1 cellular context compared by ENCODE assay signal in the genomic region with DNA sequence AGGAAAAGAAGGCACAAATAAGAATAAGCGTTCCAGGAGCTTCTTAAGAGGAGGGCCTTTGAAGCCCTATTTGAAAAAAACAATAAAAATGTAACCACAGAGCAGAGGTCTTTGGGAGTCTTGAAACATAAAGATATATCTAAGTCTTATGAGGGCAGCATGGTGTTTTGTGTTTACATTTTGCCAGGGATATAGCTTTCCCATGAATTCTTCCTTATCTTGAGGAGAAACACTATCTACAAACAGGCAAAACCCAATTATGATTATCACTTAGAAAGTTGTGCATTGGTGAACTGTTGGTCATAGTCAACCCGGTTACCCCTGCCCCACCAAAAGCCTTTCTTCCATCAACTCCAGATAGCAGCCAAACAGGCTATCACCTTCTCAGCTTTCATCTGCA.
TF ChIP-seq lines count a peak whose summit lies in the region.

No MANE protein-coding gene starts in this region.

TF ChIP-seq in H1, 55 proteins besides CTCF, POLR2A, EP300 and RAD21 (continued from another document):
- TF ChIP-seq, protein P1, sequence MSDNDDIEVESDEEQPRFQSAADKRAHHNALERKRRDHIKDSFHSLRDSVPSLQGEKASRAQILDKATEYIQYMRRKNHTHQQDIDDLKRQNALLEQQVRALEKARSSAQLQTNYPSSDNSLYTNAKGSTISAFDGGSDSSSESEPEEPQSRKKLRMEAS (IDR thresholded peaks at IDR 0.05): no peak
- TF ChIP-seq CBX8 (IDR thresholded peaks at IDR 0.05; ENCODE audit: borderline replicate concordance, low read depth, low read length) (no peak), GABPA (IDR thresholded peaks at IDR 0.05; ENCODE audit: borderline replicate concordance, insufficient read depth, low read length) (no peak), KDM1A (IDR thresholded peaks at IDR 0.05; ENCODE audit: borderline replicate concordance, low read length) (no peak), PHF8 (conservative IDR thresholded peaks at IDR 0.05; ENCODE audit: low read depth, low read length) (no peak), FOSL1 (IDR thresholded peaks at IDR 0.05; ENCODE audit: insufficient read depth, low read depth, low read length) (no peak)
- TF ChIP-seq, protein P2, sequence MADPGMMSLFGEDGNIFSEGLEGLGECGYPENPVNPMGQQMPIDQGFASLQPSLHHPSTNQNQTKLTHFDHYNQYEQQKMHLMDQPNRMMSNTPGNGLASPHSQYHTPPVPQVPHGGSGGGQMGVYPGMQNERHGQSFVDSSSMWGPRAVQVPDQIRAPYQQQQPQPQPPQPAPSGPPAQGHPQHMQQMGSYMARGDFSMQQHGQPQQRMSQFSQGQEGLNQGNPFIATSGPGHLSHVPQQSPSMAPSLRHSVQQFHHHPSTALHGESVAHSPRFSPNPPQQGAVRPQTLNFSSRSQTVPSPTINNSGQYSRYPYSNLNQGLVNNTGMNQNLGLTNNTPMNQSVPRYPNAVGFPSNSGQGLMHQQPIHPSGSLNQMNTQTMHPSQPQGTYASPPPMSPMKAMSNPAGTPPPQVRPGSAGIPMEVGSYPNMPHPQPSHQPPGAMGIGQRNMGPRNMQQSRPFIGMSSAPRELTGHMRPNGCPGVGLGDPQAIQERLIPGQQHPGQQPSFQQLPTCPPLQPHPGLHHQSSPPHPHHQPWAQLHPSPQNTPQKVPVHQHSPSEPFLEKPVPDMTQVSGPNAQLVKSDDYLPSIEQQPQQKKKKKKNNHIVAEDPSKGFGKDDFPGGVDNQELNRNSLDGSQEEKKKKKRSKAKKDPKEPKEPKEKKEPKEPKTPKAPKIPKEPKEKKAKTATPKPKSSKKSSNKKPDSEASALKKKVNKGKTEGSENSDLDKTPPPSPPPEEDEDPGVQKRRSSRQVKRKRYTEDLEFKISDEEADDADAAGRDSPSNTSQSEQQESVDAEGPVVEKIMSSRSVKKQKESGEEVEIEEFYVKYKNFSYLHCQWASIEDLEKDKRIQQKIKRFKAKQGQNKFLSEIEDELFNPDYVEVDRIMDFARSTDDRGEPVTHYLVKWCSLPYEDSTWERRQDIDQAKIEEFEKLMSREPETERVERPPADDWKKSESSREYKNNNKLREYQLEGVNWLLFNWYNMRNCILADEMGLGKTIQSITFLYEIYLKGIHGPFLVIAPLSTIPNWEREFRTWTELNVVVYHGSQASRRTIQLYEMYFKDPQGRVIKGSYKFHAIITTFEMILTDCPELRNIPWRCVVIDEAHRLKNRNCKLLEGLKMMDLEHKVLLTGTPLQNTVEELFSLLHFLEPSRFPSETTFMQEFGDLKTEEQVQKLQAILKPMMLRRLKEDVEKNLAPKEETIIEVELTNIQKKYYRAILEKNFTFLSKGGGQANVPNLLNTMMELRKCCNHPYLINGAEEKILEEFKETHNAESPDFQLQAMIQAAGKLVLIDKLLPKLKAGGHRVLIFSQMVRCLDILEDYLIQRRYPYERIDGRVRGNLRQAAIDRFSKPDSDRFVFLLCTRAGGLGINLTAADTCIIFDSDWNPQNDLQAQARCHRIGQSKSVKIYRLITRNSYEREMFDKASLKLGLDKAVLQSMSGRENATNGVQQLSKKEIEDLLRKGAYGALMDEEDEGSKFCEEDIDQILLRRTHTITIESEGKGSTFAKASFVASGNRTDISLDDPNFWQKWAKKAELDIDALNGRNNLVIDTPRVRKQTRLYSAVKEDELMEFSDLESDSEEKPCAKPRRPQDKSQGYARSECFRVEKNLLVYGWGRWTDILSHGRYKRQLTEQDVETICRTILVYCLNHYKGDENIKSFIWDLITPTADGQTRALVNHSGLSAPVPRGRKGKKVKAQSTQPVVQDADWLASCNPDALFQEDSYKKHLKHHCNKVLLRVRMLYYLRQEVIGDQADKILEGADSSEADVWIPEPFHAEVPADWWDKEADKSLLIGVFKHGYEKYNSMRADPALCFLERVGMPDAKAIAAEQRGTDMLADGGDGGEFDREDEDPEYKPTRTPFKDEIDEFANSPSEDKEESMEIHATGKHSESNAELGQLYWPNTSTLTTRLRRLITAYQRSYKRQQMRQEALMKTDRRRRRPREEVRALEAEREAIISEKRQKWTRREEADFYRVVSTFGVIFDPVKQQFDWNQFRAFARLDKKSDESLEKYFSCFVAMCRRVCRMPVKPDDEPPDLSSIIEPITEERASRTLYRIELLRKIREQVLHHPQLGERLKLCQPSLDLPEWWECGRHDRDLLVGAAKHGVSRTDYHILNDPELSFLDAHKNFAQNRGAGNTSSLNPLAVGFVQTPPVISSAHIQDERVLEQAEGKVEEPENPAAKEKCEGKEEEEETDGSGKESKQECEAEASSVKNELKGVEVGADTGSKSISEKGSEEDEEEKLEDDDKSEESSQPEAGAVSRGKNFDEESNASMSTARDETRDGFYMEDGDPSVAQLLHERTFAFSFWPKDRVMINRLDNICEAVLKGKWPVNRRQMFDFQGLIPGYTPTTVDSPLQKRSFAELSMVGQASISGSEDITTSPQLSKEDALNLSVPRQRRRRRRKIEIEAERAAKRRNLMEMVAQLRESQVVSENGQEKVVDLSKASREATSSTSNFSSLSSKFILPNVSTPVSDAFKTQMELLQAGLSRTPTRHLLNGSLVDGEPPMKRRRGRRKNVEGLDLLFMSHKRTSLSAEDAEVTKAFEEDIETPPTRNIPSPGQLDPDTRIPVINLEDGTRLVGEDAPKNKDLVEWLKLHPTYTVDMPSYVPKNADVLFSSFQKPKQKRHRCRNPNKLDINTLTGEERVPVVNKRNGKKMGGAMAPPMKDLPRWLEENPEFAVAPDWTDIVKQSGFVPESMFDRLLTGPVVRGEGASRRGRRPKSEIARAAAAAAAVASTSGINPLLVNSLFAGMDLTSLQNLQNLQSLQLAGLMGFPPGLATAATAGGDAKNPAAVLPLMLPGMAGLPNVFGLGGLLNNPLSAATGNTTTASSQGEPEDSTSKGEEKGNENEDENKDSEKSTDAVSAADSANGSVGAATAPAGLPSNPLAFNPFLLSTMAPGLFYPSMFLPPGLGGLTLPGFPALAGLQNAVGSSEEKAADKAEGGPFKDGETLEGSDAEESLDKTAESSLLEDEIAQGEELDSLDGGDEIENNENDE (IDR thresholded peaks at IDR 0.05; ENCODE audit: insufficient replicate concordance, low read length): no peak
- TF ChIP-seq, protein P3, sequence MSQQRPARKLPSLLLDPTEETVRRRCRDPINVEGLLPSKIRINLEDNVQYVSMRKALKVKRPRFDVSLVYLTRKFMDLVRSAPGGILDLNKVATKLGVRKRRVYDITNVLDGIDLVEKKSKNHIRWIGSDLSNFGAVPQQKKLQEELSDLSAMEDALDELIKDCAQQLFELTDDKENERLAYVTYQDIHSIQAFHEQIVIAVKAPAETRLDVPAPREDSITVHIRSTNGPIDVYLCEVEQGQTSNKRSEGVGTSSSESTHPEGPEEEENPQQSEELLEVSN (IDR thresholded peaks at IDR 0.05): no peak
TF ChIP-seq in H1: peak in this region for 0.
